ENCODE assay signal across 8 cellular contexts in the genomic region with DNA sequence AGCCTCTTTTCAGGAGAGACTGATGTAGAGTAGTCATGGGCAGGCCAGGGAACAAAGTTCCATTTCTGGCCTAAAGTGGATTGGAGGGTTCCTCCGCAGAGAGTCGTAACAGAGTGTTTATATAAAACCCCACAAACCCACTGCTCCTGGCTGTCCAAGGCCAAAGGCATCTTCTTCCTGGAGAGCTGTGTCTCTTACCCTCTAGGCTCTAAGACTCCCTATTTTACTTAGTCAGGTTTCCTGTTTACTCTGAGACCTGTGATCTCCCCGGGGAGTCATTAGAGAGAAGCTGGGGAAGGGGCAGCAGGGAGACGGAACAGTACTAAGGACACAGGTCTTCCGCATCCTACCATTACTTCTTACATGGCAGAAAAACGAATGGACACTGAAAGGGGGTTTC.
DNase-seq lines count a peak whose midpoint lies in the region; ATAC-seq and TF ChIP-seq lines count a peak whose summit lies in the region.

No MANE protein-coding gene starts in this region.

- H3K36me3 ChIP-seq in heart right ventricle (peaks cover 0 to 31% (median 0%) of the 10 kb centered on the region in 9 donors), mucosa of descending colon (ENCODE audit: low read depth) (no peaks in the 10 kb centered on the region), upper lobe of right lung (no peaks in the 10 kb centered on the region), MM.1S (replicated peaks; ENCODE audit: insufficient read depth, low read length) (no peaks in the 10 kb centered on the region)

- H4K20me1 ChIP-seq in MM.1S (ENCODE audit: insufficient read depth, low read length): no peaks in the 10 kb centered on the region

- peak overlapping the region in 9 of 10 donors; percentile 72 to 89 (median 81) for H3K27ac ChIP-seq in heart right ventricle
- peak overlapping the region; percentile 1 for H3K27ac ChIP-seq in caudate nucleus (ENCODE audit: low read depth, low read length)
- H3K27ac ChIP-seq in upper lobe of right lung: peak overlapping the region; percentile 82
- H3K27ac ChIP-seq in MM.1S (ENCODE audit: low read length): no peak overlapping the region

- no peaks in the 10 kb centered on the region for H3F3A ChIP-seq in MM.1S (ENCODE audit: insufficient read depth, low read length)

- H3K9ac ChIP-seq in MM.1S (ENCODE audit: low read length): no peak overlapping the region

- H3K79me2 ChIP-seq in MM.1S (ENCODE audit: low read length): no peaks in the 10 kb centered on the region

- H3K4me3 ChIP-seq in heart right ventricle: no peak overlapping the region
- H3K4me3 ChIP-seq in mucosa of descending colon: no peak overlapping the region
- no peak overlapping the region for H3K4me3 ChIP-seq in upper lobe of right lung
- no peak overlapping the region for H3K4me3 ChIP-seq in MM.1S (ENCODE audit: low read length)

- H3K9me2 ChIP-seq in MM.1S (replicated peaks; ENCODE audit: insufficient read depth, low read length): no peaks in the 10 kb centered on the region

- ATAC-seq in heart right ventricle (no peak), left ventricle myocardium superior (no peak), mucosa of descending colon (peak; percentile 31), upper lobe of right lung (no peak)

- intact Hi-C loops in heart right ventricle (cut with DNase I) (loop anchor here in 5 of 10 donors (5.0 to 10.0 kb wide), 3 partner anchors 48 to 60 kb away; no protein-coding TSS in a partner anchor), left ventricle myocardium superior (cut with micrococcal nuclease) (no loop called here), mucosa of descending colon (cut with DNase I, micrococcal nuclease) (no loop called here), upper lobe of right lung (cut with DNase I) (no loop called here)

- no peaks in the 10 kb centered on the region for H3K9me3 ChIP-seq in heart right ventricle
- H3K9me3 ChIP-seq in mucosa of descending colon: no peaks in the 10 kb centered on the region
- H3K9me3 ChIP-seq in upper lobe of right lung: no peaks in the 10 kb centered on the region
- no peaks in the 10 kb centered on the region for H3K9me3 ChIP-seq in MM.1S (replicated peaks; ENCODE audit: insufficient read depth, low read length)

- H2AFZ ChIP-seq in MM.1S (ENCODE audit: low read length): no peak overlapping the region

- H3K4me1 ChIP-seq in heart right ventricle: peaks cover 12 to 48% (median 32%) of the 10 kb centered on the region in 9 donors
- H3K4me1 ChIP-seq in mucosa of descending colon (ENCODE audit: low read depth): peaks cover 28% of the 10 kb centered on the region
- H3K4me1 ChIP-seq in upper lobe of right lung: peaks cover 30% of the 10 kb centered on the region
- peaks cover 10% of the 10 kb centered on the region for H3K4me1 ChIP-seq in MM.1S (ENCODE audit: low read length)

- 72 to 76% methylated on average over 6 of the region's 6 CpGs for WGBS in heart right ventricle, 2 donors

- DNase-seq in heart right ventricle (no peak), left ventricle myocardium superior (no peak), caudate nucleus (lab: John Stamatoyannopoulos, UW) (no peak), mucosa of descending colon (peak in 1 of 3 donors; percentile 15), upper lobe of right lung (no peak), MM.1S (no peak), GF-D8 (lab: John Stamatoyannopoulos, UW) (no peak)
- DNase-seq in effector CD4-positive, alpha-beta T cell: no peak

- H3K27me3 ChIP-seq in heart right ventricle (no peaks in the 10 kb centered on the region), upper lobe of right lung (no peaks in the 10 kb centered on the region), MM.1S (replicated peaks; ENCODE audit: insufficient read depth, low read length) (no peaks in the 10 kb centered on the region)

- no peak overlapping the region for H3K4me2 ChIP-seq in MM.1S (ENCODE audit: low read depth, low read length)

- TF ChIP-seq CTCF in heart right ventricle (IDR thresholded peaks at IDR 0.05) (no peak), mucosa of descending colon (IDR thresholded peaks at IDR 0.05) (no peak), upper lobe of right lung (IDR thresholded peaks at IDR 0.05) (no peak), MM.1S (IDR thresholded peaks at IDR 0.05; ENCODE audit: low read length) (no peak)
